ENCODE assay signal across 21 cellular contexts in the genomic region with DNA sequence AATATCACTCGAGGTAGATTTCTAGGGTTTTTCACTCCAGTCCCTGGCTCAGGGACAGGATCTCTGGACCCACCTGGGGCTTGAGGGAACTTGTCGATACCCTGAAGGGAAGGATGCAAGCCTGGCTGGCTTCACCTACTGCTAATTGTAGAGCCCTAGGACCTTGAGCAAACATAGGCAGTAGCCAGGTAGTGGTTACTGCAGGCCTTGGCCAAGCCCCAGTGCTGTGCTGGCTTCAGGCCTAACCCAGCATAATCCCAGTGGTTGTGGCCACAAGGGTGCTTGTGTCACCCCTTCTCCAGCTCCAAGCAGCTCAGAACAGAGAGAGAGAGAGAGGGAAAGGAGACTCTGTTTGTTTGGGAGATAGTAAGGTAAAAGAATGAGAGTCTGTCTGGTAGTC. TPM values are rescaled to one million over a fixed set of nuclear protein-coding genes. Genes with fewer than 3 reads are reported as not detected.
DNase-seq lines count a peak whose midpoint lies in the region; ATAC-seq and TF ChIP-seq lines count a peak whose summit lies in the region.
"Had no signal": no experiment of that assay in that cellular context is flagged by ENCODE, and none has a peak within 500 bp of the region (broad histone marks: within the 10 kb centered on the region; RNA-seq: fewer than 3 reads in every experiment).

No MANE protein-coding gene starts in this region.

- H3K36me3 Mint-ChIP-seq in activated B cell treated with CpG ODN at 0.5 μM for 24 hours (ENCODE audit: low read depth): peaks cover 8% of the 10 kb centered on the region

- H3K36me3 ChIP-seq in right lobe of liver: no peaks in the 10 kb centered on the region
- H3K36me3 ChIP-seq in upper lobe of right lung: no peaks in the 10 kb centered on the region

- intact Hi-C loops in activated B cell treated with CpG ODN at 0.5 μM for 24 hours (cut with micrococcal nuclease) (no loop called here), right lobe of liver (cut with DNase I) (no loop called here), upper lobe of right lung (cut with DNase I) (no loop called here)

- no peak for TF ChIP-seq POLR2A in right lobe of liver (IDR thresholded peaks at IDR 0.05)

- CTCF ChIA-PET in activated B cell treated with CpG ODN at 0.5 μM for 24 hours (lab: Charles Lee): no interaction called here

- H3K9me3 ChIP-seq in right lobe of liver (no peaks in the 10 kb centered on the region), upper lobe of right lung (peaks cover 4% of the 10 kb centered on the region)

- POLR2A ChIA-PET in activated B cell treated with CpG ODN at 0.5 μM for 24 hours (lab: Charles Lee): no interaction called here

- WGBS in right lobe of liver (ENCODE audit: insufficient coverage, low coverage, low lambda C conversion rate, missing lambda C conversion rate): 67% methylated on average over 2 of the region's 2 CpGs

- H3K27ac Mint-ChIP-seq in activated B cell treated with CpG ODN at 0.5 μM for 24 hours: peak overlapping the region; percentile 56
- H3K27ac Mint-ChIP-seq: CD8-positive, alpha-beta T cell had no signal

- H3K4me3 Mint-ChIP-seq in activated B cell treated with CpG ODN at 0.5 μM for 24 hours: no peak overlapping the region
- H3K4me3 Mint-ChIP-seq: CD8-positive, alpha-beta T cell had no signal

- H3K9me3 Mint-ChIP-seq in activated B cell treated with CpG ODN at 0.5 μM for 24 hours: peaks cover 23% of the 10 kb centered on the region

- no peak overlapping the region for H3K27ac ChIP-seq in right lobe of liver
- H3K27ac ChIP-seq in upper lobe of right lung: no peak overlapping the region

- H3K4me1 ChIP-seq in right lobe of liver (peaks cover 0 to 3% (median 0%) of the 10 kb centered on the region in 4 donors), upper lobe of right lung (peaks cover 1% of the 10 kb centered on the region)

- ATAC-seq in activated B cell treated with CpG ODN at 0.5 μM for 24 hours (ENCODE audit: low read depth) (no peak), right lobe of liver (peak; percentile 43 to 87 (median 70)), upper lobe of right lung (peak; percentile 42), HG02759 (IDR thresholded peaks at IDR 0.05; ENCODE audit: unreplicated experiment) (no peak)
- ATAC-seq: CD8-positive, alpha-beta T cell had no signal

- peaks cover 27% of the 10 kb centered on the region for H3K4me1 Mint-ChIP-seq in activated B cell treated with CpG ODN at 0.5 μM for 24 hours

- H3K4me3 ChIP-seq in right lobe of liver (no peak overlapping the region), upper lobe of right lung (no peak overlapping the region)

- DNase-seq in NCI-H2029 treated with DMSO at 0.1 percent for 48 hours (lab: John Stamatoyannopoulos, UW) (peak; percentile 45), activated B cell treated with CpG ODN at 0.5 μM for 24 hours (no peak), right lobe of liver (peak; percentile 37 to 63 (median 59)), upper lobe of right lung (no peak), NCI-H146 treated with DMSO at 0.1 percent for 48 hours (lab: John Stamatoyannopoulos, UW; ENCODE audit: unreplicated experiment) (no peak), NCI-H82 treated with DMSO at 0.1 percent for 48 hours (lab: John Stamatoyannopoulos, UW; ENCODE audit: unreplicated experiment) (no peak)
- DNase-seq: C1 segment of cervical spinal cord; Calu3; CD8-positive, alpha-beta T cell; DMS53; GDM1; KBM-7; MM.1S; NCI-H1048; NCI-H1436; NCI-H1930; NCI-H345; NCI-H524; NCI-H82; SHP77 had no signal

- no peaks in the 10 kb centered on the region for H3K27me3 Mint-ChIP-seq in activated B cell treated with CpG ODN at 0.5 μM for 24 hours

- no peak for TF ChIP-seq CTCF in activated B cell treated with CpG ODN at 0.5 μM for 24 hours (IDR thresholded peaks at IDR 0.05)
- TF ChIP-seq CTCF in right lobe of liver (IDR thresholded peaks at IDR 0.05): no peak
- TF ChIP-seq CTCF in upper lobe of right lung (IDR thresholded peaks at IDR 0.05): no peak

- no peaks in the 10 kb centered on the region for H3K27me3 ChIP-seq in right lobe of liver
- H3K27me3 ChIP-seq in upper lobe of right lung: no peaks in the 10 kb centered on the region

RNA-seq across cellular contexts. Expression of a gene that starts 5.8 kb away (rescaled TPM):
- total RNA-seq in activated B cell treated with CpG ODN at 0.5 μM for 24 hours: 33.3 and 37.0 TPM in 2 replicates
- total RNA-seq in right lobe of liver: 1 to 10 TPM; 4.3 to 7.6 (median 6.9) TPM
- total RNA-seq in upper lobe of right lung: 19.5 TPM

RNA-seq across cellular contexts. Expression of a gene that starts 46.8 kb away (rescaled TPM):
- total RNA-seq in activated B cell treated with CpG ODN at 0.5 μM for 24 hours: 12.1 and 13.1 TPM in 2 replicates
- 10 to 100 TPM in 2 of 6 experiments, 1 to 10 TPM in 4; 5.8 to 15.3 (median 8.3) TPM for total RNA-seq in right lobe of liver
- 22.9 TPM for total RNA-seq in upper lobe of right lung

Comparison
In these comparisons a context has a peak if more than half of its experiments do, and no peak if none do; other contexts are left out.
1. DNase-seq: peak in NCI-H2029 treated with DMSO at 0.1 percent for 48 hours (single experiment) and right lobe of liver (3 of 3); none in activated B cell treated with CpG ODN at 0.5 μM for 24 hours (single experiment), upper lobe of right lung (single experiment), NCI-H146 treated with DMSO at 0.1 percent for 48 hours (single experiment) and NCI-H82 treated with DMSO at 0.1 percent for 48 hours (single experiment).
2. ATAC-seq: peak in right lobe of liver (4 of 4) and upper lobe of right lung (single experiment); none in activated B cell treated with CpG ODN at 0.5 μM for 24 hours (single experiment) and HG02759 (single experiment).